13 cellular contexts compared by ENCODE assay signal in genomic region chr16:67860589-67861398, GRCh38. TPM values are rescaled to one million over a fixed set of nuclear protein-coding genes. Genes with fewer than 3 reads are reported as not detected.
A peak's percentile ranks its signal among the peaks of the same experiment; 100 is the strongest.
DNase-seq lines count a peak whose midpoint lies in the region; ATAC-seq and TF ChIP-seq lines count a peak whose summit lies in the region.
"Had no signal": no experiment of that assay in that cellular context is flagged by ENCODE, and none has a peak within 500 bp of the region (broad histone marks: within the 10 kb centered on the region; RNA-seq: fewer than 3 reads in every experiment).

No MANE protein-coding gene starts in this region.

- peaks cover 88% of the 10 kb centered on the region for H3K36me3 Mint-ChIP-seq in Caco-2 (ENCODE audit: insufficient read depth, unreplicated experiment)
- H3K36me3 Mint-ChIP-seq: memory B cell had no signal

- POLR2A ChIA-PET in Caco-2 (lab: Charles Lee): no interaction called here

- H2BK12ac ChIP-seq in trophoblast cell (ENCODE audit: low read length): no peak overlapping the region

- H2BK120ac ChIP-seq in trophoblast cell (ENCODE audit: insufficient read depth, low read length, poor library complexity): no peak overlapping the region

- H3K27me3 ChIP-seq in trophoblast cell (ENCODE audit: insufficient read depth, low read length) (no peaks in the 10 kb centered on the region), Caco-2 (replicated peaks; ENCODE audit: control insufficient read depth, insufficient read depth, low read length) (no peaks in the 10 kb centered on the region)

- H4K91ac ChIP-seq in trophoblast cell (ENCODE audit: low read depth, low read length): no peak overlapping the region

- H3K4me1 ChIP-seq in trophoblast cell (ENCODE audit: control insufficient read depth in 1 of 2, insufficient read depth in 2 of 2, low read length in 2 of 2): peaks cover 15 to 22% of the 10 kb centered on the region in 2 experiments
- peaks cover 21% of the 10 kb centered on the region for H3K4me1 ChIP-seq in Caco-2

- H3K9ac ChIP-seq in trophoblast cell (ENCODE audit: low read length): no peak overlapping the region

- peak overlapping the region; percentile 31 for H3K27ac ChIP-seq in trophoblast cell (ENCODE audit: low read depth, low read length)
- H3K27ac ChIP-seq: HL-60 had no signal

- H3K18ac ChIP-seq in trophoblast cell (ENCODE audit: low read length): no peak overlapping the region

- TF ChIP-seq CTCF in Caco-2 (IDR thresholded peaks at IDR 0.05; ENCODE audit: insufficient read depth in 1 of 2, low read depth in 1 of 2, low read length in 1 of 2, severe bottlenecking in 1 of 2, unreplicated experiment in 1 of 2): no peak

- ATAC-seq in GM18511 (IDR thresholded peaks at IDR 0.05; ENCODE audit: unreplicated experiment) (no peak), GM21528 (IDR thresholded peaks at IDR 0.05; ENCODE audit: low FRiP score, unreplicated experiment) (no peak)
- ATAC-seq: stimulated activated naive B cell treated with anti-CD40 and anti-IgM and Interleukin-4, amounts not matched to agents 10 μg/mL and 1 μg/mL and 100 μg/mL, for 72 hours had no signal

- no CpG with 5 or more reads among the region's 8 CpGs for WGBS in trophoblast cell (ENCODE audit: extremely low coverage, insufficient coverage, insufficient read length)

- H4K12ac ChIP-seq in trophoblast cell (ENCODE audit: low read depth, low read length): no peak overlapping the region

- no peak overlapping the region for H4K8ac ChIP-seq in trophoblast cell (ENCODE audit: low read depth, low read length)

- H3K79me2 ChIP-seq in trophoblast cell (ENCODE audit: control insufficient read depth, insufficient read depth, low read length, poor library complexity): peaks cover 24% of the 10 kb centered on the region

- no peaks in the 10 kb centered on the region for H3K79me1 ChIP-seq in trophoblast cell (ENCODE audit: low read length)

- no peaks in the 10 kb centered on the region for H3K9me3 Mint-ChIP-seq in Caco-2 (ENCODE audit: unreplicated experiment)
- H3K9me3 Mint-ChIP-seq: activated naive CD4-positive, alpha-beta T cell treated with anti-CD3 and anti-CD28 coated beads, Interleukin-2, amount 50 U/mL, for 24 hours; memory B cell; stimulated activated naive B cell treated with anti-CD40 and anti-IgM and Interleukin-4, amounts not matched to agents 10 μg/mL and 1 μg/mL and 100 μg/mL, for 72 hours had no signal

- H3K4me3 Mint-ChIP-seq in Caco-2 (ENCODE audit: unreplicated experiment): no peak overlapping the region
- H3K4me3 Mint-ChIP-seq: activated naive CD4-positive, alpha-beta T cell treated with anti-CD3 and anti-CD28 coated beads, Interleukin-2, amount 50 U/mL, for 24 hours; memory B cell; stimulated activated naive B cell treated with anti-CD40 and anti-IgM and Interleukin-4, amounts not matched to agents 10 μg/mL and 1 μg/mL and 100 μg/mL, for 72 hours had no signal

- no peak overlapping the region for H2AFZ ChIP-seq in trophoblast cell (ENCODE audit: insufficient read depth, low read length, poor library complexity)

- H3K4me2 ChIP-seq in trophoblast cell (ENCODE audit: low read length): no peak overlapping the region

- H3K14ac ChIP-seq in trophoblast cell (ENCODE audit: low read length): no peak overlapping the region

- TF ChIP-seq POLR2A in erythroblast (IDR thresholded peaks at IDR 0.05; ENCODE audit: low read length): no peak

- H3K9me3 ChIP-seq in trophoblast cell (ENCODE audit: insufficient read depth, low read depth, low read length): no peaks in the 10 kb centered on the region
- H3K9me3 ChIP-seq in Caco-2: no peaks in the 10 kb centered on the region

- H3K27ac Mint-ChIP-seq in Caco-2 (ENCODE audit: unreplicated experiment): no peak overlapping the region
- H3K27ac Mint-ChIP-seq: memory B cell had no signal

- H3K4me3 ChIP-seq in trophoblast cell (ENCODE audit: low read depth, low read length): no peak overlapping the region
- no peak overlapping the region for H3K4me3 ChIP-seq in Caco-2 (ENCODE audit: low read depth, low read length)

- H3K4me1 Mint-ChIP-seq in Caco-2 (ENCODE audit: low read depth, unreplicated experiment): peaks cover 21% of the 10 kb centered on the region

- BruUV-seq in Caco-2 (replicated peaks; lab: Mats Ljungman, UMichigan): no TSS peak

- no peaks in the 10 kb centered on the region for H3K27me3 Mint-ChIP-seq in Caco-2 (ENCODE audit: insufficient read depth, unreplicated experiment)
- H3K27me3 Mint-ChIP-seq: activated naive CD4-positive, alpha-beta T cell treated with anti-CD3 and anti-CD28 coated beads, Interleukin-2, amount 50 U/mL, for 24 hours; memory B cell; stimulated activated naive B cell treated with anti-CD40 and anti-IgM and Interleukin-4, amounts not matched to agents 10 μg/mL and 1 μg/mL and 100 μg/mL, for 72 hours had no signal

- H2AK5ac ChIP-seq in trophoblast cell (ENCODE audit: low read length): no peak overlapping the region

- H3K23ac ChIP-seq in trophoblast cell (ENCODE audit: low read length): no peak overlapping the region

- H3K4ac ChIP-seq in trophoblast cell (ENCODE audit: low read depth, low read length): peak overlapping the region; percentile 32

- H2BK5ac ChIP-seq in trophoblast cell (ENCODE audit: low read depth, low read length, poor library complexity): no peak overlapping the region

- intact Hi-C loops in Caco-2 (cut with micrococcal nuclease; ENCODE audit: unreplicated experiment): no loop called here

- peak; percentile 55 for DNase-seq in COLO829 (ENCODE audit: low spot score)
- DNase-seq in RKO (ENCODE audit: low spot score): peak; percentile 37
- peak; percentile 46 to 53 for DNase-seq in erythroblast (lab: John Stamatoyannopoulos, UW)
- DNase-seq in trophoblast cell: peak; percentile 58 to 63
- no peak for DNase-seq in anterior cingulate cortex (lab: John Stamatoyannopoulos, UW)
- DNase-seq in Caco-2: no peak
- DNase-seq: NCI-H1694; stimulated activated naive B cell treated with anti-CD40 and anti-IgM and Interleukin-4, amounts not matched to agents 10 μg/mL and 1 μg/mL and 100 μg/mL, for 72 hours had no signal

- H3K36me3 ChIP-seq in trophoblast cell (ENCODE audit: control insufficient read depth in 1 of 2, insufficient read depth in 2 of 2, low read length in 2 of 2) (peaks cover 40 to 51% of the 10 kb centered on the region in 2 experiments), Caco-2 (ENCODE audit: control insufficient read depth, insufficient read depth, low read length) (peaks cover 4% of the 10 kb centered on the region; the same call in 1 of the 2 replicates)

- CTCF ChIA-PET in Caco-2 (lab: Charles Lee): no interaction called here

RNA-seq across cellular contexts. Expression of gene EDC4, which starts 12.1 kb away (rescaled TPM):
- 39.0 and 39.6 TPM in 2 replicates for polyA plus RNA-seq in trophoblast cell (2013)
- 124 and 139 TPM in 2 replicates for total RNA-seq in Caco-2 (2022)

RNA-seq across cellular contexts. Expression of gene CENPT, which starts 13.3 kb away (rescaled TPM):
- 59.1 and 62.1 TPM in 2 replicates for polyA plus RNA-seq in trophoblast cell (2013)
- 70.9 and 80.1 TPM in 2 replicates for total RNA-seq in Caco-2 (2022)

RNA-seq across cellular contexts. Expression of gene NUTF2, which starts 14.1 kb away (rescaled TPM):
- 401 and 408 TPM in 2 replicates for polyA plus RNA-seq in trophoblast cell (2013)
- total RNA-seq in Caco-2 (2022): 239 and 245 TPM in 2 replicates

RNA-seq across cellular contexts. Expression of gene THAP11, which starts 18.7 kb away (rescaled TPM):
- polyA plus RNA-seq in trophoblast cell (2013): 13.3 and 13.7 TPM in 2 replicates
- 46.8 and 50.5 TPM in 2 replicates for total RNA-seq in Caco-2 (2022)

RNA-seq across cellular contexts. Expression of gene NRN1L, which starts 23.9 kb away (rescaled TPM):
- polyA plus RNA-seq in trophoblast cell (2013): 3.8 and 4.2 TPM in 2 replicates
- 0.93 TPM in 1 of 2 replicates, not detected in the other for total RNA-seq in Caco-2 (2022)

Comparison
In these comparisons a context has a peak if more than half of its experiments do, and no peak if none do; other contexts are left out.
1. DNase-seq: peak in COLO829 (single experiment), RKO (single experiment), erythroblast (2 of 2) and trophoblast cell (2 of 2); none in anterior cingulate cortex (0 of 58) and Caco-2 (0 of 2).